In the genomic region with DNA sequence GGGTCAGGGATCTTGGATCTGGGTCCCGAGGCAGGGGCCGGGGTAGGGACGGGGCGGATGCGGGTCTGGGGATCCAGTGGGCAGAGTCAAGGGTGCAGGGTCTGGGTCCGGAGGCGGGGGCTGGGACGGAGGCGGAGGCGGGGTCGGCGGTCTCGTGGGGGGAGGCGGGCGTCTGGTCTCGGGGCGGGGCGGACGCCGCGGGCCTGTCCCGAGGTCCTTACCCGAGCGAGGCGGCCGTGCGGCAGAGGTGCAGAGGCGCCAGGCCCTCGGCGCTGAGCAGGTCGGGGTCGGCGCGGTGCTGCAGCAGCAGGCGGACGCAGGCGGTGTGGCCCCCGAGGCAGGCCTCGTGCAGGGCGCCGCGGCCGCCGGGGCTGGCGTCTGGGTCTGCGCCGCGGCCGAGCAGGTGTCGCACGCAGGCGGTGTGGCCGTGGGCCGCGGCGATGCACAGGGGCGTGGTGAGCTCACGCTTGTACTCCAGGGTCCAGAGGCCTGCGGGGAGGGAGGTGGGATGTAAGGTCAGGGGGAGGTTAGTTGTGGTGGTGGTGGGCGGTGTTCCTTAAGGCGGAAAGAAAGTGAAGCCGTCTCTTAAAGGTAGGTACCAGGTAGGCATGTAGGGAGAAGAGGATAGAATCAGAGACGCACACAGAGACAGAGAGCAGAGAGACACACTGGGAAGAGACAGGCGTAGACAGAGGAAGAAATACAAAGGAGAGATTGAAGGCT, we compare ENCODE assay signal across 20 cellular contexts. TPM values are rescaled to one million over a fixed set of nuclear protein-coding genes. Genes with fewer than 3 reads are reported as not detected.
DNase-seq lines count a peak whose midpoint lies in the region; ATAC-seq, FAIRE-seq and TF ChIP-seq lines count a peak whose summit lies in the region.
"Had no signal": no experiment of that assay in that cellular context is flagged by ENCODE, and none has a peak within 500 bp of the region (broad histone marks: within the 10 kb centered on the region; RNA-seq: fewer than 3 reads in every experiment).

No MANE protein-coding gene starts in this region.

- H3K36me3 Mint-ChIP-seq in WTC11 (no peaks in the 10 kb centered on the region), progenitor cell of endocrine pancreas (ENCODE audit: insufficient read depth) (no peaks in the 10 kb centered on the region)
- H3K36me3 Mint-ChIP-seq in activated naive CD8-positive, alpha-beta T cell treated with anti-CD3 and anti-CD28 coated beads, Interleukin-2, amount 50 U/mL, for 24 hours (ENCODE audit: low read depth), result no peaks in the 10 kb centered on the region
- H3K36me3 Mint-ChIP-seq: activated naive CD8-positive, alpha-beta T cell had no signal

- peaks cover 14% of the 10 kb centered on the region; the same call in 1 of the 2 replicates for H3K27me3 ChIP-seq in iPS DF 6.9 (ENCODE audit: control insufficient read depth, insufficient read depth, low read length)
- H3K27me3 ChIP-seq: ovary had no signal

- H3K4me3 ChIP-seq in iPS DF 6.9 (ENCODE audit: low read length), result peak overlapping the region; percentile 25; the same call in 1 of the 2 replicates
- H3K4me3 ChIP-seq: ovary had no signal

- H3K27ac Mint-ChIP-seq in WTC11 (no peak overlapping the region), progenitor cell of endocrine pancreas (no peak overlapping the region)
- no peak overlapping the region for H3K27ac Mint-ChIP-seq in activated naive CD8-positive, alpha-beta T cell treated with anti-CD3 and anti-CD28 coated beads, Interleukin-2, amount 50 U/mL, for 24 hours
- H3K27ac Mint-ChIP-seq: activated CD4-positive, alpha-beta T cell treated with anti-CD3 and anti-CD28 coated beads, Interleukin-2, amount 10 ng/mL, durations not matched to agents 7 days and 5 days; activated naive CD8-positive, alpha-beta T cell had no signal

- no peaks in the 10 kb centered on the region for H3K9me3 ChIP-seq in iPS DF 6.9 (ENCODE audit: control insufficient read depth, insufficient read depth, low read length)

- H3K4me3 Mint-ChIP-seq in WTC11 (peak overlapping the region; percentile 45), progenitor cell of endocrine pancreas (ENCODE audit: low read depth) (peak overlapping the region; percentile 27)
- H3K4me3 Mint-ChIP-seq in activated naive CD8-positive, alpha-beta T cell treated with anti-CD3 and anti-CD28 coated beads, Interleukin-2, amount 50 U/mL, for 24 hours, result no peak overlapping the region
- H3K4me3 Mint-ChIP-seq: activated CD4-positive, alpha-beta T cell treated with anti-CD3 and anti-CD28 coated beads, Interleukin-2, amount 10 ng/mL, durations not matched to agents 7 days and 5 days; activated naive CD8-positive, alpha-beta T cell had no signal

- no peak for FAIRE-seq in HTR-8/SVneo (lab: Jason Lieb, UNC)
- FAIRE-seq: GM12891 had no signal

- POLR2A ChIA-PET in WTC11 (lab: Charles Lee), result no interaction called here

- H3K9me3 Mint-ChIP-seq in WTC11 (peaks cover 11% of the 10 kb centered on the region), progenitor cell of endocrine pancreas (ENCODE audit: low read depth) (no peaks in the 10 kb centered on the region)
- peaks cover 3% of the 10 kb centered on the region for H3K9me3 Mint-ChIP-seq in activated naive CD8-positive, alpha-beta T cell treated with anti-CD3 and anti-CD28 coated beads, Interleukin-2, amount 50 U/mL, for 24 hours
- H3K9me3 Mint-ChIP-seq: activated CD4-positive, alpha-beta T cell treated with anti-CD3 and anti-CD28 coated beads, Interleukin-2, amount 10 ng/mL, durations not matched to agents 7 days and 5 days had no signal

- ATAC-seq in WTC11, result peak; percentile 80
- ATAC-seq in activated naive CD8-positive, alpha-beta T cell treated with anti-CD3 and anti-CD28 coated beads, Interleukin-2, amount 50 U/mL, for 24 hours, result no peak

- DNase-seq in ELF-1 (ENCODE audit: low read depth, low spot score) (peak; percentile 36), WTC11 (ENCODE audit: low spot score) (peak; percentile 72), iPS DF 6.9 (ENCODE audit: low read depth, low spot score) (no peak), progenitor cell of endocrine pancreas (ENCODE audit: low spot score, unreplicated experiment) (peak; percentile 37), NCI-H2227 (lab: John Stamatoyannopoulos, UW; ENCODE audit: unreplicated experiment) (no peak), NCI-H69 (lab: John Stamatoyannopoulos, UW) (no peak), HTR-8/SVneo (ENCODE audit: insufficient read length, low spot score) (no peak)
- no peak for DNase-seq in activated naive CD8-positive, alpha-beta T cell treated with anti-CD3 and anti-CD28 coated beads, Interleukin-2, amount 50 U/mL, for 24 hours
- DNase-seq: activated CD4-positive, alpha-beta T cell treated with anti-CD3 and anti-CD28 coated beads, Interleukin-2, amount 10 ng/mL, durations not matched to agents 7 days and 5 days; C1 segment of cervical spinal cord; EL; NK-92 treated with Interleukin-12 subunit alpha and Interleukin-12 subunit beta, amount 100 ng/mL, for 24 hours; ovary; SHP77 treated with DMSO at 0.1 percent for 48 hours; stimulated activated CD4-positive, alpha-beta T cell treated with anti-CD3 and anti-CD28 coated beads, Interleukin-12 subunit alpha, Interleukin-12 subunit beta, amount 100 ng/mL, for 4 hours had no signal

- TF ChIP-seq CTCF in WTC11 (IDR thresholded peaks at IDR 0.05) (no peak), progenitor cell of endocrine pancreas (IDR thresholded peaks at IDR 0.05; ENCODE audit: unreplicated experiment) (no peak)

- WGBS in iPS DF 6.9 (ENCODE audit: insufficient coverage, insufficient read length), result no CpG with 5 or more reads among the region's 64 CpGs

- CTCF ChIA-PET in WTC11 (lab: Charles Lee), result interaction anchor here (0.6 to 3.4 kb wide), 5 partner anchors 10 to 472 kb away, joined by 3 to 14 read pairs (median 4); no protein-coding TSS in a partner anchor

- H3K4me1 ChIP-seq in iPS DF 6.9 (ENCODE audit: control insufficient read depth, insufficient read depth, low read length), result peaks cover 9% of the 10 kb centered on the region; the same call in 1 of the 2 replicates

- H3K4me1 Mint-ChIP-seq in WTC11, result peaks cover 39% of the 10 kb centered on the region
- H3K4me1 Mint-ChIP-seq in progenitor cell of endocrine pancreas (ENCODE audit: low read depth), result peaks cover 2% of the 10 kb centered on the region
- no peaks in the 10 kb centered on the region for H3K4me1 Mint-ChIP-seq in activated naive CD8-positive, alpha-beta T cell treated with anti-CD3 and anti-CD28 coated beads, Interleukin-2, amount 50 U/mL, for 24 hours
- H3K4me1 Mint-ChIP-seq: activated CD4-positive, alpha-beta T cell treated with anti-CD3 and anti-CD28 coated beads, Interleukin-2, amount 10 ng/mL, durations not matched to agents 7 days and 5 days had no signal

- H3K36me3 ChIP-seq in iPS DF 6.9 (ENCODE audit: control insufficient read depth, insufficient read depth, low read length), result no peaks in the 10 kb centered on the region
- H3K36me3 ChIP-seq: ovary had no signal

- H3K27ac ChIP-seq in iPS DF 6.9 (ENCODE audit: low read length), result no peak overlapping the region
- H3K27ac ChIP-seq: ovary had no signal

- H3K27me3 Mint-ChIP-seq in WTC11 (ENCODE audit: low read depth), result peaks cover 62% of the 10 kb centered on the region
- H3K27me3 Mint-ChIP-seq in progenitor cell of endocrine pancreas, result peaks cover 70% of the 10 kb centered on the region
- H3K27me3 Mint-ChIP-seq in activated naive CD8-positive, alpha-beta T cell treated with anti-CD3 and anti-CD28 coated beads, Interleukin-2, amount 50 U/mL, for 24 hours, result peaks cover 53% of the 10 kb centered on the region

TF ChIP-seq in WTC11, 78 proteins besides CTCF, POLR2A, EP300 and RAD21 (continues in another document):
- no peak for TF ChIP-seq CREB1 (CRISPR knock-in tag; IDR thresholded peaks at IDR 0.05)
- TF ChIP-seq, protein P1, sequence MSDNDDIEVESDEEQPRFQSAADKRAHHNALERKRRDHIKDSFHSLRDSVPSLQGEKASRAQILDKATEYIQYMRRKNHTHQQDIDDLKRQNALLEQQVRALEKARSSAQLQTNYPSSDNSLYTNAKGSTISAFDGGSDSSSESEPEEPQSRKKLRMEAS (CRISPR knock-in tag; IDR thresholded peaks at IDR 0.05), result peak; percentile 24; the same call in 1 of the 2 replicates
- TF ChIP-seq SP1 (CRISPR knock-in tag; conservative IDR thresholded peaks at IDR 0.05), result peak; percentile 49; the same call in 1 of the 2 replicates
- TF ChIP-seq TP53 (CRISPR knock-in tag; IDR thresholded peaks at IDR 0.05), result peak; percentile 65; the same call in 1 of the 2 replicates
- 0 out of 2 replicates have a peak, but pooled peaks have one; percentile 59 for TF ChIP-seq ZNF121 (CRISPR knock-in tag; IDR thresholded peaks at IDR 0.05)
- TF ChIP-seq ETV6 (CRISPR knock-in tag; IDR thresholded peaks at IDR 0.05), result 0 out of 2 replicates have a peak, but pooled peaks have one; percentile 33
- no peak for TF ChIP-seq HMGA2 (CRISPR knock-in tag; IDR thresholded peaks at IDR 0.05)
- TF ChIP-seq NFE2L1 (CRISPR knock-in tag; IDR thresholded peaks at IDR 0.05), result 0 out of 2 replicates have a peak, but pooled peaks have one; percentile 49
- TF ChIP-seq, protein P2, sequence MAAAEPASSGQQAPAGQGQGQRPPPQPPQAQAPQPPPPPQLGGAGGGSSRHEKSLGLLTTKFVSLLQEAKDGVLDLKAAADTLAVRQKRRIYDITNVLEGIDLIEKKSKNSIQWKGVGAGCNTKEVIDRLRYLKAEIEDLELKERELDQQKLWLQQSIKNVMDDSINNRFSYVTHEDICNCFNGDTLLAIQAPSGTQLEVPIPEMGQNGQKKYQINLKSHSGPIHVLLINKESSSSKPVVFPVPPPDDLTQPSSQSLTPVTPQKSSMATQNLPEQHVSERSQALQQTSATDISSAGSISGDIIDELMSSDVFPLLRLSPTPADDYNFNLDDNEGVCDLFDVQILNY (CRISPR knock-in tag; IDR thresholded peaks at IDR 0.05), result no peak
- TF ChIP-seq ZNF317 (CRISPR knock-in tag; IDR thresholded peaks at IDR 0.05; ENCODE audit: borderline replicate concordance, low read depth), result no peak
- TF ChIP-seq NFYB (CRISPR knock-in tag; conservative IDR thresholded peaks at IDR 0.05; ENCODE audit: low read depth), result no peak
- TF ChIP-seq TEAD4 (CRISPR knock-in tag; IDR thresholded peaks at IDR 0.05), result no peak
- TF ChIP-seq ESRRA (CRISPR knock-in tag; IDR thresholded peaks at IDR 0.05; ENCODE audit: borderline replicate concordance), result no peak
- no peak for TF ChIP-seq JAZF1 (CRISPR knock-in tag; IDR thresholded peaks at IDR 0.05)
- TF ChIP-seq GRHL2 (CRISPR knock-in tag; IDR thresholded peaks at IDR 0.05; ENCODE audit: insufficient replicate concordance, severe bottlenecking), result no peak

RNA-seq across cellular contexts. Expression of a gene that starts 26.6 kb away (rescaled TPM):
- total RNA-seq in WTC11 (2021), result not detected in 3 replicates
- not detected in 2 replicates for total RNA-seq in progenitor cell of endocrine pancreas
- total RNA-seq: activated CD4-positive, alpha-beta T cell treated with anti-CD3 and anti-CD28 coated beads, Interleukin-2, amount 10 ng/mL, durations not matched to agents 7 days and 5 days; fibroblast of lung; mesenteric fat pad; ovary; temporal lobe had no signal

Comparison
In these comparisons a context has a peak if more than half of its experiments do, and no peak if none do; other contexts are left out.
1. DNase-seq: peak in ELF-1 (single experiment), WTC11 (single experiment) and progenitor cell of endocrine pancreas (single experiment); none in iPS DF 6.9 (single experiment), activated naive CD8-positive, alpha-beta T cell treated with anti-CD3 and anti-CD28 coated beads, Interleukin-2, amount 50 U/mL, for 24 hours (single experiment), NCI-H2227 (single experiment), NCI-H69 (single experiment) and HTR-8/SVneo (single experiment).